In the genomic region with DNA sequence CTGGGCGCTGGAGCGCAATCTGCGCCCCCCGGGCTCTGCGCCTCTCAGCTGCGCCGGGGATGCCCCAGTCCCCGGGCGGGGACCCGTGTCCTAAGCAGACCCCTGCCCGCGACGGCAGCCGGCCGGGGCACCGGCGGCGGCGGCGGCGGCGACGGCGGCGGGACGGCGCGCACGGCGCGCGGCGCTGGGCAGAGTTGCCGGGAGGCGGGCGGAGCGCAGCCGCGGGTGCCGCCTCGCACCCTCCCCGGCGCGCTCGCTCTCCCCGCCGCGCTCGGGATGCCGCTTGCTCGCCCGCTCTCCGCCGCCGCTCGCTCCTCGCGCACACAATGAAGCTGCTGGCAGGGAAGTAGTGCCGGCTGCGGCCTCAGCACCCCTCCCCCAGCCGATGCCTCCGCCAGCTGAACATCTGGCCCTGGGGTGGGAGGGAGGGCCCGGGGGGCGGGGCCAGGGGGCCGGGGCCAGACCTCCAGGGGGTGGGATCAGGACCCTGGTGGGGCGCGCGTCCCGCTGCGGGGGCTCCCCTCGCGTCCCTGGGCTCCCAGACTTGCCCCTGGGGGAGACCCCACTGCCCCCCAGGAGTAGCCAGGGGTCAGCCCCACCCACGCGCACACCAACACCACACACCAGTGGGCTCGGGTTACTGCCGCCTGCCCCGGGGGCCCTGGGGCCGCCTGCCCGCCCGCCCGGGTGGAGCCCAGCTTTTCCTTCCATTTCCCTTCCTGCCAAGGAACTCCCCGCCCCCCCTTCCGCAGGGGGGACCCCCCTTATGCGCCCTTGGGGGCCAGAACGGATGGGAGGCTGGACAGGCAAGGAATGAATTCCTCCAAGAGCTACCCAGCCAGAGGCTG, we compare ENCODE assay signal across 8 cellular contexts. TPM values are rescaled to one million over a fixed set of nuclear protein-coding genes. Genes with fewer than 3 reads are reported as not detected.
DNase-seq lines count a peak whose midpoint lies in the region; ATAC-seq and TF ChIP-seq lines count a peak whose summit lies in the region.

Gene RCOR2 (minus strand): TSS at position 328 of the 848 bp plus-strand sequence. CDS start 708 bp downstream, outside the sequence.

- no peaks in the 10 kb centered on the region for H3K9me3 ChIP-seq in Panc1 (ENCODE audit: control insufficient read depth, insufficient read depth, low read depth, low read length)

- peaks cover 25% of the 10 kb centered on the region for H3K4me1 Mint-ChIP-seq in nephron

- H4K20me1 ChIP-seq in KMS-11 (ENCODE audit: insufficient read depth) = no peaks in the 10 kb centered on the region

- no peak within 1 kb of the TSS for H3K4me3 ChIP-seq in KMS-11 (IDR thresholded peaks at IDR 0.05; ENCODE audit: insufficient read depth, low read depth, low read length)
- peak within 1 kb of the TSS; percentile 51 to 70 for H3K4me3 ChIP-seq in Panc1 (ENCODE audit: low read depth in 2 of 2, low read length in 2 of 2)
- H3K4me3 ChIP-seq in fibroblast of the aortic adventitia (ENCODE audit: low read depth, low read length) = peak within 1 kb of the TSS; percentile 66

- CTCF ChIA-PET in Panc1 (lab: Charles Lee) = interaction anchor here (0.6 to 1.0 kb wide), 3 partner anchors 28 to 271 kb away, joined by 3 to 7 read pairs (median 4); no protein-coding TSS in a partner anchor

- BruUV-seq in Panc1 (replicated peaks; lab: Mats Ljungman, UMichigan) = no TSS peak

- ATAC-seq in Panc1 (peak; percentile 65), HG03457 (IDR thresholded peaks at IDR 0.05; ENCODE audit: unreplicated experiment) (no peak)

- no peaks in the 10 kb centered on the region for H3K79me2 ChIP-seq in KMS-11 (ENCODE audit: insufficient read depth, low read depth)

- peak within 1 kb of the TSS; percentile 96 for H3K4me2 ChIP-seq in KMS-11

- peak within 1 kb of the TSS; percentile 53 to 87 (median 87) for H3K27ac Mint-ChIP-seq in nephron

- in situ Hi-C loops in Panc1 (cut with HindIII; ENCODE audit: low pct_unique_long_range_greater_than_20kb, low sequenced_read_pairs) = no loop called here

- DNase-seq in Daoy (ENCODE audit: low read depth) (peak; percentile 87), Panc1 (ENCODE audit: low read depth, low spot score) (no peak), fibroblast of the aortic adventitia (ENCODE audit: low read depth) (peak; percentile 82), stromal cell of bone marrow (ENCODE audit: low read depth) (peak; percentile 27)
- peak; percentile 39 for DNase-seq in activated effector memory CD4-positive, alpha-beta T cell treated with Interleukin-2 at 50 U/mL for 16 hours

- peak within 1 kb of the TSS; percentile 81 for H2AFZ ChIP-seq in KMS-11 (ENCODE audit: low read depth)

- H3K36me3 ChIP-seq in KMS-11 (ENCODE audit: insufficient read depth) (no peaks in the 10 kb centered on the region), Panc1 (ENCODE audit: control insufficient read depth, insufficient read depth, low read length) (no peaks in the 10 kb centered on the region; the same call in 1 of the 2 replicates)

- H3K27me3 ChIP-seq in KMS-11 (ENCODE audit: insufficient read depth, low read depth) (peaks cover 20% of the 10 kb centered on the region; the same call in 1 of the 2 replicates), Panc1 (ENCODE audit: control insufficient read depth, insufficient read depth, low read length) (no peaks in the 10 kb centered on the region)

- H3K9ac ChIP-seq in KMS-11 = no peak within 1 kb of the TSS

- peak within 1 kb of the TSS; percentile 89 to 91 (median 90) for H3K4me3 Mint-ChIP-seq in nephron

- intact Hi-C loops in Panc1 (cut with micrococcal nuclease; ENCODE audit: unreplicated experiment) = no loop called here

- H3K4me1 ChIP-seq in KMS-11 (ENCODE audit: low read depth, poor library complexity, severe bottlenecking) (peaks cover 14% of the 10 kb centered on the region), Panc1 (ENCODE audit: control insufficient read depth, insufficient read depth, low read length) (peaks cover 25% of the 10 kb centered on the region)

- POLR2A ChIA-PET in Panc1 (lab: Charles Lee) = interaction anchor here (0.6 kb wide), 1 partner anchor 22 kb away, joined by 3 read pairs; the partner anchor contains the start of gene NAA40

- H3K27me3 Mint-ChIP-seq in nephron (ENCODE audit: low read depth) = no peaks in the 10 kb centered on the region

- H3K36me3 Mint-ChIP-seq in nephron (ENCODE audit: low read depth) = peaks cover 7% of the 10 kb centered on the region

- no peak for TF ChIP-seq CTCF in KMS-11 (conservative IDR thresholded peaks at IDR 0.05; ENCODE audit: low read depth, low read length)
- no peak for TF ChIP-seq CTCF in Panc1 (IDR thresholded peaks at IDR 0.05)
- TF ChIP-seq CTCF in fibroblast of the aortic adventitia (IDR thresholded peaks at IDR 0.05; ENCODE audit: insufficient read depth, low read length) = no peak
- TF ChIP-seq CTCF in nephron (IDR thresholded peaks at IDR 0.05; ENCODE audit: unreplicated experiment in 3 of 3) = no peak

- H3K27ac ChIP-seq in KMS-11 (no peak within 1 kb of the TSS), Panc1 (ENCODE audit: low read length) (peak within 1 kb of the TSS; percentile 89)

- no peaks in the 10 kb centered on the region for H3K9me3 Mint-ChIP-seq in nephron

RNA-seq across cellular contexts. Expression of gene RCOR2, which starts in this region (rescaled TPM):
- 0.36 and 0.80 TPM in 2 replicates for total RNA-seq in Daoy (2014; rRNA removed; shearing (Covaris generic))
- total RNA-seq in Panc1 (2021; ENCODE audit: unreplicated experiment) (10.2 TPM), fibroblast of the aortic adventitia (ENCODE audit: low replicate concordance) (2.9 and 3.3 TPM in 2 replicates)
- polyA plus RNA-seq in Panc1 (2012; ENCODE audit: insufficient read length) = 14.5 TPM

Comparison
In these comparisons a context has a peak if more than half of its experiments do, and no peak if none do; other contexts are left out.
1. Peak in DNase-seq in Daoy; RNA of the gene not detected or under 1 TPM.